ENCODE assay signal across 8 cellular contexts in the genomic region with DNA sequence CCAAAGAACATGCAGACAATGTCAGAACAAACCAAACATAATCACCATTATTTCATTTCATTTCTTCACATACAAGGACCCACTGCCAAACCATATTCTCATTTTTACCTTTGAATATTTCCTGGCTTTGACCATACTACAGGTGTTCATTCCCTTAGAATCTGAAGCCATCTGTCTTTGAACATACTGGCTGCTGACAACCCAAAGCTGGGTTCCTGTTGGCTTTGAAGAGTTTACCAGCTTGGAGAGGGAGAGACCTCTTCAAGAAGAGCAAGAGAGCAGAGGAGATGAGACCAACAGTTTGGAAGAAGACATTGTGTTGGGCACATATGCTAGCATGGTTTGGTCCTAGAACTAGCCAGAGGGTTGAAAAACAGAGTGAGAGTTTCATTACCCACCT.
"Had no signal": no experiment of that assay in that cellular context is flagged by ENCODE, and none has a peak within 500 bp of the region (broad histone marks: within the 10 kb centered on the region; RNA-seq: fewer than 3 reads in every experiment).

No MANE protein-coding gene starts in this region.

- H3K9ac ChIP-seq: GM23248 had no signal

- DNase-seq: GM23248, GOT3, H9, HCEC 1CT, IMR-90, KG1 had no signal

- H3K27ac ChIP-seq: GM23248, HL-60 had no signal

- H3K4me3 ChIP-seq: GM23248, K562 had no signal
